ENCODE assay signal across 16 cellular contexts in the genomic region with DNA sequence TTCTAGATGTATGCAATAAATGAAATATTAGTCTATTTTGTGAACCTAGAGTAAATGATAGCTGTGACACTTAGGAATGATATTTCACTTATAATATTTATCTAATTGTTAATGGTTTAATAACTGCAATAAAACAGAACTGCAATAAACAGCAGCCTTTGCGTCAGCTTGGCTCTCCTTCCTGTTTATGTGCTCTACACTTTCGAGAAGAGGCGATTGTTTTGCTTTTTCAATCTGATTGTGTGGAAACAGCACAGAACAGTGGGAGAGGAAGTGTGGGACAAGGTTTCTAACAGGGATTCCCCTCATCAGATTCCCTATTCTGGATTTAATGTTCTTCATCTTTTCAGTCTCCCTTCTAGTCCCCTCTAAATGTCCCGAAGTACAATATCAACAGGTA. TPM values are rescaled to one million over a fixed set of nuclear protein-coding genes. Genes with fewer than 3 reads are reported as not detected.
A peak's percentile ranks its signal among the peaks of the same experiment; 100 is the strongest.
DNase-seq lines count a peak whose midpoint lies in the region; TF ChIP-seq lines count a peak whose summit lies in the region.
"Had no signal": no experiment of that assay in that cellular context is flagged by ENCODE, and none has a peak within 500 bp of the region (broad histone marks: within the 10 kb centered on the region; RNA-seq: fewer than 3 reads in every experiment).

No MANE protein-coding gene starts in this region.

- no CpG with 5 or more reads among the region's 4 CpGs for WGBS in neuronal stem cell (ENCODE audit: extremely low coverage in 2 of 2, insufficient read length in 2 of 2, insufficient replicate concordance in 1 of 2), 2 donors

- no peaks in the 10 kb centered on the region for H4K20me1 ChIP-seq in OCI-LY7 (ENCODE audit: insufficient read depth, low read length)
- H4K20me1 ChIP-seq: BLaER1 had no signal

- H3K4me3 ChIP-seq in OCI-LY7 (ENCODE audit: low read depth, low read length, poor library complexity, severe bottlenecking) (no peak overlapping the region), choroid plexus epithelial cell (ENCODE audit: low read depth, low read length) (no peak overlapping the region), fibroblast of villous mesenchyme (ENCODE audit: low read depth, low read length) (no peak overlapping the region), neuronal stem cell (ENCODE audit: low read length in 2 of 2) (no peak overlapping the region)
- H3K4me3 ChIP-seq: BLaER1, GM12878, GM23338 had no signal

- CTCF ChIA-PET in OCI-LY7 (lab: Charles Lee; ENCODE audit: unreplicated experiment) = no interaction called here

- no peak overlapping the region for H2BK12ac ChIP-seq in neuronal stem cell (ENCODE audit: low read length)

- no peaks in the 10 kb centered on the region for H3K79me2 ChIP-seq in OCI-LY7 (ENCODE audit: insufficient read depth, low read depth, low read length)

- no peaks in the 10 kb centered on the region for H3K4me1 ChIP-seq in OCI-LY7 (ENCODE audit: insufficient read depth, low read length, poor library complexity, severe bottlenecking)
- no peaks in the 10 kb centered on the region for H3K4me1 ChIP-seq in neuronal stem cell (ENCODE audit: control insufficient read depth in 2 of 2, insufficient read depth in 1 of 2, low read depth in 1 of 2, low read length in 2 of 2)
- H3K4me1 ChIP-seq: BLaER1, Caco-2 had no signal

- no peak overlapping the region for H3K18ac ChIP-seq in neuronal stem cell (ENCODE audit: low read length)

- no peak overlapping the region for H3K14ac ChIP-seq in neuronal stem cell (ENCODE audit: low read length)

- intact Hi-C loops in OCI-LY7 (cut with micrococcal nuclease; ENCODE audit: unreplicated experiment) = no loop called here

- no TSS peak for BruUV-seq in OCI-LY7 (replicated peaks; lab: Mats Ljungman, UMichigan)

- H3K4me2 ChIP-seq in OCI-LY7 (ENCODE audit: low read length) (no peak overlapping the region), neuronal stem cell (ENCODE audit: insufficient read depth, low read length, poor library complexity, severe bottlenecking) (no peak overlapping the region)
- H3K4me2 ChIP-seq: BLaER1, GM23338 had no signal

- no peaks in the 10 kb centered on the region for H3K79me1 ChIP-seq in neuronal stem cell (ENCODE audit: low read depth, low read length)

- TF ChIP-seq CTCF in OCI-LY7 (conservative IDR thresholded peaks at IDR 0.05; ENCODE audit: low read length) (no peak), choroid plexus epithelial cell (conservative IDR thresholded peaks at IDR 0.05; ENCODE audit: low read depth, low read length) (no peak), fibroblast of villous mesenchyme (IDR thresholded peaks at IDR 0.05; ENCODE audit: insufficient read depth, low read depth, low read length) (no peak)

- H3K27ac ChIP-seq in OCI-LY7 (ENCODE audit: low read depth, low read length, poor library complexity, severe bottlenecking) (no peak overlapping the region), neuronal stem cell (replicated peaks; ENCODE audit: low read length) (no peak overlapping the region)
- H3K27ac ChIP-seq: BLaER1 had no signal

- no peak overlapping the region for H3K9ac ChIP-seq in neuronal stem cell (ENCODE audit: low read depth, low read length, poor library complexity)
- H3K9ac ChIP-seq: BLaER1 had no signal

- DNase-seq in OCI-LY7 (ENCODE audit: low spot score) (no peak), choroid plexus epithelial cell (ENCODE audit: low read depth) (peak; percentile 60), fibroblast of villous mesenchyme (ENCODE audit: low read depth) (peak; percentile 88), neuronal stem cell (ENCODE audit: low spot score) (no peak), DMS53 (lab: John Stamatoyannopoulos, UW) (no peak), SKM-1 treated with dmso at 0.1 percent for 144 hours (lab: John Stamatoyannopoulos, UW; ENCODE audit: unreplicated experiment) (no peak), DMS 273 (lab: John Stamatoyannopoulos, UW; ENCODE audit: unreplicated experiment) (no peak), NCI-H526 treated with DMSO at 0.1 percent for 48 hours (lab: John Stamatoyannopoulos, UW) (no peak)
- DNase-seq: 8988T; AML-193; Caco-2; CD8-positive, alpha-beta memory T cell; H9 had no signal

- no peaks in the 10 kb centered on the region for H3K27me3 ChIP-seq in neuronal stem cell (ENCODE audit: control insufficient read depth in 3 of 3, insufficient read depth in 3 of 3, low read depth in 1 of 3, low read length in 3 of 3)
- H3K27me3 ChIP-seq: BLaER1 had no signal

- H2BK15ac ChIP-seq in neuronal stem cell (ENCODE audit: low read length) = no peak overlapping the region

- H2BK120ac ChIP-seq in neuronal stem cell (ENCODE audit: low read depth, low read length) = no peak overlapping the region

- H3K4ac ChIP-seq in neuronal stem cell (ENCODE audit: low read length) = no peak overlapping the region

- H3K9me3 ChIP-seq in OCI-LY7 (ENCODE audit: low read length) (no peaks in the 10 kb centered on the region), neuronal stem cell (replicated peaks in 1 of 2; ENCODE audit: control insufficient read depth in 2 of 2, insufficient read depth in 1 of 2, low read depth in 1 of 2, low read length in 2 of 2) (no peaks in the 10 kb centered on the region)
- H3K9me3 ChIP-seq: BLaER1, Caco-2 had no signal

- no peaks in the 10 kb centered on the region for H3K36me3 ChIP-seq in OCI-LY7 (ENCODE audit: insufficient read depth, low read length)
- no peaks in the 10 kb centered on the region for H3K36me3 ChIP-seq in neuronal stem cell (replicated peaks in 1 of 2; ENCODE audit: control insufficient read depth in 2 of 2, insufficient read depth in 2 of 2, low read length in 2 of 2)
- H3K36me3 ChIP-seq: BLaER1 had no signal

- H4K91ac ChIP-seq in neuronal stem cell (ENCODE audit: low read depth, low read length, poor library complexity) = no peak overlapping the region

- no peak overlapping the region for H2AK5ac ChIP-seq in neuronal stem cell (ENCODE audit: low read depth, low read length)

- H4K8ac ChIP-seq in neuronal stem cell (ENCODE audit: low read depth, low read length) = no peak overlapping the region

- no peak overlapping the region for H3K23ac ChIP-seq in neuronal stem cell (ENCODE audit: low read depth, low read length, poor library complexity)

- no peak overlapping the region for H2BK5ac ChIP-seq in neuronal stem cell (ENCODE audit: low read length)

- POLR2A ChIA-PET in OCI-LY7 (lab: Charles Lee) = interaction anchor here (1.0 to 1.3 kb wide), 2 partner anchors 9 kb away, joined by 3 to 4 read pairs; no protein-coding TSS in a partner anchor

- H3K9me2 ChIP-seq in OCI-LY7 (ENCODE audit: insufficient read depth, low read length) = no peaks in the 10 kb centered on the region

- H2AFZ ChIP-seq in OCI-LY7 (ENCODE audit: low read length) = peak overlapping the region; percentile 30; the same call in 1 of the 2 replicates
- peak overlapping the region; percentile 11 for H2AFZ ChIP-seq in neuronal stem cell (ENCODE audit: low read length)
- H2AFZ ChIP-seq: GM23338 had no signal

RNA-seq across cellular contexts. Expression of a gene that starts 17.3 kb away (rescaled TPM):
- not detected in 2 replicates for total RNA-seq in OCI-LY7 (2014; rRNA removed; shearing (Covaris generic))
- total RNA-seq in OCI-LY7 (2022) (not detected in 2 replicates), fibroblast of villous mesenchyme (28.3 and 37.6 TPM in 2 replicates)
- polyA plus RNA-seq in neuronal stem cell (2013, experiment 1 of 2) = 3.3 TPM
- polyA plus RNA-seq in neuronal stem cell (2013, experiment 2 of 2) = 3.4 TPM
- total RNA-seq: Caco-2; CD8-positive, alpha-beta memory T cell; GM12878 had no signal
- polyA plus RNA-seq: CD8-positive, alpha-beta memory T cell; GM12878 had no signal

Comparison
In these comparisons a context has a peak if more than half of its experiments do, and no peak if none do; other contexts are left out.
1. DNase-seq: peak in choroid plexus epithelial cell (single experiment) and fibroblast of villous mesenchyme (single experiment); none in OCI-LY7 (single experiment), neuronal stem cell (single experiment), DMS53 (single experiment), SKM-1 treated with dmso at 0.1 percent for 144 hours (single experiment), DMS 273 (single experiment) and NCI-H526 treated with DMSO at 0.1 percent for 48 hours (single experiment).
2. RNA of a gene that starts 17.3 kb away (total RNA-seq): 28.3 to 37.6 TPM in fibroblast of villous mesenchyme; not detected in OCI-LY7; every median in the first group is over 10 times any median in the second.